ENCODE assay signal across 12 cellular contexts in genomic region chr15:62606376-62607164, GRCh38.
DNase-seq lines count a peak whose midpoint lies in the region; ATAC-seq and TF ChIP-seq lines count a peak whose summit lies in the region.
"Had no signal": no experiment of that assay in that cellular context is flagged by ENCODE, and none has a peak within 500 bp of the region (broad histone marks: within the 10 kb centered on the region; RNA-seq: fewer than 3 reads in every experiment).

No MANE protein-coding gene starts in this region.

- no peak overlapping the region for H3K4me3 Mint-ChIP-seq in activated T-cell treated with anti-CD3 and anti-CD28 coated beads, Interleukin-2, amount 50 U/mL, for 24 hours
- H3K4me3 Mint-ChIP-seq: activated CD8-positive, alpha-beta memory T cell treated with anti-CD3 and anti-CD28 coated beads, Interleukin-2, amount 10 ng/mL, durations not matched to agents 7 days and 5 days; nephron had no signal

- H3K9ac ChIP-seq in fibroblast of lung (ENCODE audit: insufficient read depth, low read length), result no peak overlapping the region

- peaks cover 24% of the 10 kb centered on the region for H3K27me3 Mint-ChIP-seq in activated T-cell treated with anti-CD3 and anti-CD28 coated beads, Interleukin-2, amount 50 U/mL, for 24 hours

- no peaks in the 10 kb centered on the region for H3K36me3 Mint-ChIP-seq in activated T-cell treated with anti-CD3 and anti-CD28 coated beads, Interleukin-2, amount 50 U/mL, for 24 hours (ENCODE audit: low read depth)
- H3K36me3 Mint-ChIP-seq: activated CD8-positive, alpha-beta memory T cell treated with anti-CD3 and anti-CD28 coated beads, Interleukin-2, amount 10 ng/mL, durations not matched to agents 7 days and 5 days had no signal

- no peaks in the 10 kb centered on the region for H3K9me3 Mint-ChIP-seq in activated T-cell treated with anti-CD3 and anti-CD28 coated beads, Interleukin-2, amount 50 U/mL, for 24 hours
- H3K9me3 Mint-ChIP-seq: nephron had no signal

- H3K27me3 ChIP-seq in RWPE2 (ENCODE audit: insufficient read depth, poor library complexity, severe bottlenecking), result no peaks in the 10 kb centered on the region
- H3K27me3 ChIP-seq in fibroblast of lung (ENCODE audit: control insufficient read depth, insufficient read depth, low read length), result no peaks in the 10 kb centered on the region

- no peak for TF ChIP-seq CTCF in RWPE2 (IDR thresholded peaks at IDR 0.05; ENCODE audit: poor library complexity, severe bottlenecking)
- no peak for TF ChIP-seq CTCF in fibroblast of lung (conservative IDR thresholded peaks at IDR 0.05 in 1 of 2, IDR thresholded peaks at IDR 0.05 in 1 of 2; ENCODE audit: low read depth in 1 of 2, low read length in 2 of 2)

- H3K4me2 ChIP-seq in fibroblast of lung (ENCODE audit: extremely low read depth, insufficient read depth, low read length), result no peak overlapping the region

- no peaks in the 10 kb centered on the region for H4K20me1 ChIP-seq in fibroblast of lung (ENCODE audit: control insufficient read depth, extremely low read depth, insufficient read depth, low read length)

- H3K9me3 ChIP-seq in RWPE2 (ENCODE audit: severe bottlenecking), result no peaks in the 10 kb centered on the region
- no peaks in the 10 kb centered on the region for H3K9me3 ChIP-seq in fibroblast of lung (ENCODE audit: control insufficient read depth, insufficient read depth, low read depth, low read length)

- H3K27ac ChIP-seq in RWPE2 (ENCODE audit: poor library complexity, severe bottlenecking) (peak overlapping the region; percentile 90), fibroblast of lung (ENCODE audit: insufficient read depth, low read length) (peak overlapping the region; percentile 65)

- H3K27ac Mint-ChIP-seq in activated T-cell treated with anti-CD3 and anti-CD28 coated beads, Interleukin-2, amount 50 U/mL, for 24 hours, result no peak overlapping the region
- H3K27ac Mint-ChIP-seq: activated CD8-positive, alpha-beta memory T cell treated with anti-CD3 and anti-CD28 coated beads, Interleukin-2, amount 10 ng/mL, durations not matched to agents 7 days and 5 days had no signal

- no peaks in the 10 kb centered on the region for H3K4me1 Mint-ChIP-seq in activated T-cell treated with anti-CD3 and anti-CD28 coated beads, Interleukin-2, amount 50 U/mL, for 24 hours (ENCODE audit: low read depth)
- H3K4me1 Mint-ChIP-seq: activated CD8-positive, alpha-beta memory T cell treated with anti-CD3 and anti-CD28 coated beads, Interleukin-2, amount 10 ng/mL, durations not matched to agents 7 days and 5 days had no signal

- H3K4me1 ChIP-seq in RWPE2 (ENCODE audit: insufficient read depth, poor library complexity, severe bottlenecking) (peaks cover 43% of the 10 kb centered on the region), fibroblast of lung (ENCODE audit: control insufficient read depth, extremely low read depth, insufficient read depth, low read length) (peaks cover 18% of the 10 kb centered on the region)

- ATAC-seq in RWPE2 (ENCODE audit: low read depth) (peak; percentile 90), HG02571 (IDR thresholded peaks at IDR 0.05; ENCODE audit: unreplicated experiment) (no peak)
- ATAC-seq: activated CD8-positive, alpha-beta memory T cell treated with anti-CD3 and anti-CD28 coated beads, Interleukin-2, amount 10 ng/mL, durations not matched to agents 7 days and 5 days had no signal

- no peaks in the 10 kb centered on the region for H3K79me2 ChIP-seq in fibroblast of lung (ENCODE audit: control insufficient read depth, insufficient read depth, low read length)

- H2AFZ ChIP-seq in fibroblast of lung (ENCODE audit: low read length), result no peak overlapping the region

- no peak overlapping the region for H3K4me3 ChIP-seq in RWPE2 (ENCODE audit: severe bottlenecking)
- H3K4me3 ChIP-seq in fibroblast of lung (replicated peaks in 1 of 4; ENCODE audit: control extremely low read depth in 1 of 4, insufficient read depth in 1 of 4, low read depth in 3 of 4, low read length in 4 of 4), result no peak overlapping the region

- no peaks in the 10 kb centered on the region for H3K36me3 ChIP-seq in RWPE2 (ENCODE audit: low read depth)
- H3K36me3 ChIP-seq in fibroblast of lung (ENCODE audit: control insufficient read depth, insufficient read depth, low read length), result no peaks in the 10 kb centered on the region

- peak; percentile 99 for DNase-seq in EL
- DNase-seq in RWPE2 (ENCODE audit: low spot score), result peak; percentile 80
- peak; percentile 98 to 100 for DNase-seq in fibroblast of lung (ENCODE audit: low read depth in 2 of 2)
- DNase-seq in renal cortical epithelial cell (ENCODE audit: low read depth), result peak; percentile 99
- DNase-seq in NOMO-1 treated with DMSO at 0.1 percent for 48 hours (lab: John Stamatoyannopoulos, UW; ENCODE audit: unreplicated experiment), result no peak
- no peak for DNase-seq in activated T-cell treated with anti-CD3 and anti-CD28 coated beads, Interleukin-2, amount 50 U/mL, for 24 hours
- no peak for DNase-seq in central memory CD4-positive, alpha-beta T cell
- DNase-seq: activated CD8-positive, alpha-beta memory T cell treated with anti-CD3 and anti-CD28 coated beads, Interleukin-2, amount 10 ng/mL, durations not matched to agents 7 days and 5 days; DMS79 treated with DMSO at 0.1 percent for 48 hours; NCI-H2029 had no signal

Comparison
In these comparisons a context has a peak if more than half of its experiments do, and no peak if none do; other contexts are left out.
1. DNase-seq: peak in EL (single experiment), RWPE2 (single experiment), fibroblast of lung (2 of 2) and renal cortical epithelial cell (single experiment); none in NOMO-1 treated with DMSO at 0.1 percent for 48 hours (single experiment), activated T-cell treated with anti-CD3 and anti-CD28 coated beads, Interleukin-2, amount 50 U/mL, for 24 hours (single experiment) and central memory CD4-positive, alpha-beta T cell (single experiment).